2 cellular contexts compared by ENCODE assay signal in the genomic region with DNA sequence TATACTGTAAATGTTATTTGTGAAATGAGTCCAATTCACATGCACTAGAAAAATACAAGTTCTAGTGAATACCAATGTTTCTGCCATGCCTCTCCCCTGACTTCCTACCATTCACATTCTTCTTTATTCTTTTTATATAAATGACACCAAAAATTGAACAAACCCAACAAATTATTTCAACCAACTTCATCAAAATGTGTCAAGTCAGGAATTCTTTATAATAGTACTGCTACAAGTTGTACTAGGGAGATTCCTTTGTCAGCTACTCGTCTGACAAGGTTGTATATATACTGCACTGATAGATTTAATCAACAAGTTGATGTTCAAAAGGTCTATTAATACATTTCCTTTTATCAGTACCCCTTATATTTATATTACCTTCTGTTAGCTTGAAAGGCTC.
TF ChIP-seq lines count a peak whose summit lies in the region.

No MANE protein-coding gene starts in this region.

TF ChIP-seq in HepG2, 621 proteins besides CTCF, POLR2A, EP300 and RAD21:
- TF ChIP-seq HNRNPUL1 (IDR thresholded peaks at IDR 0.05; ENCODE audit: low read depth, low read length) (no peak), MAFK (conservative IDR thresholded peaks at IDR 0.05 in 1 of 2, IDR thresholded peaks at IDR 0.05 in 1 of 2; ENCODE audit: low read length in 2 of 2) (peak; percentile 72 to 73), MAFF (IDR thresholded peaks at IDR 0.05; ENCODE audit: low read depth, low read length) (peak; percentile 54; the same call in 1 of the 2 replicates), ZNF124 (CRISPR knock-in tag; IDR thresholded peaks at IDR 0.05) (no peak)

TF ChIP-seq in GM12878, 131 proteins besides CTCF, POLR2A, EP300 and RAD21:
- TF ChIP-seq, protein P1, sequence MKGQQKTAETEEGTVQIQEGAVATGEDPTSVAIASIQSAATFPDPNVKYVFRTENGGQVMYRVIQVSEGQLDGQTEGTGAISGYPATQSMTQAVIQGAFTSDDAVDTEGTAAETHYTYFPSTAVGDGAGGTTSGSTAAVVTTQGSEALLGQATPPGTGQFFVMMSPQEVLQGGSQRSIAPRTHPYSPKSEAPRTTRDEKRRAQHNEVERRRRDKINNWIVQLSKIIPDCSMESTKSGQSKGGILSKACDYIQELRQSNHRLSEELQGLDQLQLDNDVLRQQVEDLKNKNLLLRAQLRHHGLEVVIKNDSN (IDR thresholded peaks at IDR 0.05; ENCODE audit: borderline replicate concordance, extremely low read length, insufficient read depth, low read depth, low read length) = no peak
- TF ChIP-seq SMARCA5 (IDR thresholded peaks at IDR 0.05) (no peak), ESRRA (IDR thresholded peaks at IDR 0.05; ENCODE audit: low read length) (no peak), SMAD1 (IDR thresholded peaks at IDR 0.05; ENCODE audit: low read depth, partially characterized antibody) (no peak), BMI1 (IDR thresholded peaks at IDR 0.05; ENCODE audit: borderline replicate concordance) (no peak), CEBPB (IDR thresholded peaks at IDR 0.05; ENCODE audit: borderline replicate concordance in 1 of 2, low read depth in 2 of 2, low read length in 2 of 2) (no peak), KDM1A (IDR thresholded peaks at IDR 0.05; ENCODE audit: borderline replicate concordance) (no peak), HDAC6 (IDR thresholded peaks at IDR 0.05; ENCODE audit: unreplicated experiment) (no peak), CBX5 (IDR thresholded peaks at IDR 0.05; ENCODE audit: low read depth) (no peak), NR2F1 (conservative IDR thresholded peaks at IDR 0.05) (no peak), CBFB (IDR thresholded peaks at IDR 0.05; ENCODE audit: low read depth) (no peak), BCL11A (IDR thresholded peaks at IDR 0.05; ENCODE audit: low read depth, low read length) (no peak)
- TF ChIP-seq, protein P2, sequence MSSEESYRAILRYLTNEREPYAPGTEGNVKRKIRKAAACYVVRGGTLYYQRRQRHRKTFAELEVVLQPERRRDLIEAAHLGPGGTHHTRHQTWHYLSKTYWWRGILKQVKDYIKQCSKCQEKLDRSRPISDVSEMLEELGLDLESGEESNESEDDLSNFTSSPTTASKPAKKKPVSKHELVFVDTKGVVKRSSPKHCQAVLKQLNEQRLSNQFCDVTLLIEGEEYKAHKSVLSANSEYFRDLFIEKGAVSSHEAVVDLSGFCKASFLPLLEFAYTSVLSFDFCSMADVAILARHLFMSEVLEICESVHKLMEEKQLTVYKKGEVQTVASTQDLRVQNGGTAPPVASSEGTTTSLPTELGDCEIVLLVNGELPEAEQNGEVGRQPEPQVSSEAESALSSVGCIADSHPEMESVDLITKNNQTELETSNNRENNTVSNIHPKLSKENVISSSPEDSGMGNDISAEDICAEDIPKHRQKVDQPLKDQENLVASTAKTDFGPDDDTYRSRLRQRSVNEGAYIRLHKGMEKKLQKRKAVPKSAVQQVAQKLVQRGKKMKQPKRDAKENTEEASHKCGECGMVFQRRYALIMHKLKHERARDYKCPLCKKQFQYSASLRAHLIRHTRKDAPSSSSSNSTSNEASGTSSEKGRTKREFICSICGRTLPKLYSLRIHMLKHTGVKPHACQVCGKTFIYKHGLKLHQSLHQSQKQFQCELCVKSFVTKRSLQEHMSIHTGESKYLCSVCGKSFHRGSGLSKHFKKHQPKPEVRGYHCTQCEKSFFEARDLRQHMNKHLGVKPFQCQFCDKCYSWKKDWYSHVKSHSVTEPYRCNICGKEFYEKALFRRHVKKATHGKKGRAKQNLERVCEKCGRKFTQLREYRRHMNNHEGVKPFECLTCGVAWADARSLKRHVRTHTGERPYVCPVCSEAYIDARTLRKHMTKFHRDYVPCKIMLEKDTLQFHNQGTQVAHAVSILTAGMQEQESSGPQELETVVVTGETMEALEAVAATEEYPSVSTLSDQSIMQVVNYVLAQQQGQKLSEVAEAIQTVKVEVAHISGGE (CRISPR knock-in tag; IDR thresholded peaks at IDR 0.05) = no peak
